In the genomic region with DNA sequence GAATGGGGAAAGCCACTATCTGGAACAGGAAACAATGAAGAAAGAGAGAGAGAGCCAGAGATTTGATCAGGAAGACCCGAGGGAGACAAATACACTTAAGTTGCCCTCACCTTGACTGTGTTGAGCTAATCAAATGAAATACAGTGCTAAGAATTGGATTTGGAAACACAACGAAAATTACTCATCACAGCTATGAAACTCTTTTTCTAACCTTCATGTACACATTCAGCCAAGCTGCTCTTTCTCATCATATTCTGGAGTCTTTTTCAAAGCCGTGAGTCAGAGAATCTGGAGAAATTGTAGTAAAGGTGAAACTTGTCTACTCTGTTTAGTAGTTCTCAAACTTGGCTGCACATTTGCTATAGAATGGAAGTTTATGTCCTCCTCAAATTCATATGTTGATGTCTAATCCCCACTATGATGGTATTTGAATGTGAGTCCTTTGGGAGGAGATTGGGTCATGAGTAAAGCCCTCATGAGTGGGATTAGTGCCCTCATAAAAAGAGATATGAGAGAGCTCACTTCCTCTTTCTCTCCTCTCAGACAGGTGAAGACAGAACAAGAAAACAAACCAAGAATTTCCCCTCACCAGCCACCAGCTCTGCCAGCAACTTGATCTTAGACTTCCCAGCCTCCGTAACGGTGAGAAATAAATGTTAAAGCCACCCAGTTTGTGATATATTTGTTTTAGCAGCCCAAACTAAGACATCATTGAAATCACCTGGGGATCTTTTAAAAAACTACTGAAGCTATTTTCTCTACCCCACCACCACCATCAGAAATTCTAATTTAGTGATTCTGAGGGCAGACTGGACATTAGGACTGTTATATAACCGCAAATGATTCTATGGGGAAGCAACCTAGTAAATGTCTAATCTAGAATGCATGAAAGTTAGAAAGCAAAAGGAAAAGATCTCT, we compare ENCODE assay signal across 11 cellular contexts.
DNase-seq lines count a peak whose midpoint lies in the region; ATAC-seq and TF ChIP-seq lines count a peak whose summit lies in the region.
"Had no signal": no experiment of that assay in that cellular context is flagged by ENCODE, and none has a peak within 500 bp of the region (broad histone marks: within the 10 kb centered on the region; RNA-seq: fewer than 3 reads in every experiment).

No MANE protein-coding gene starts in this region.

- TF ChIP-seq CTCF in HFFc6 (IDR thresholded peaks at IDR 0.05): no peak

- peaks cover 5% of the 10 kb centered on the region for H3K9me3 Mint-ChIP-seq in activated CD4-positive, alpha-beta memory T cell treated with anti-CD3 and anti-CD28 coated beads for 36 hours
- H3K9me3 Mint-ChIP-seq in HFFc6: peaks cover 44% of the 10 kb centered on the region

- no peak overlapping the region for H3K27ac Mint-ChIP-seq in activated CD4-positive, alpha-beta memory T cell treated with anti-CD3 and anti-CD28 coated beads for 36 hours
- no peak overlapping the region for H3K27ac Mint-ChIP-seq in HFFc6
- H3K27ac Mint-ChIP-seq: T-helper 1 cell treated with Interleukin-12 subunit alpha and Interleukin-12 subunit beta and Interleukin-4 antibody, amounts not matched to agents 30 μg/mL and 1 μg/mL, for 36 hours had no signal

- DNase-seq in OCI-M1 (lab: John Stamatoyannopoulos, UW): peak; percentile 43
- no peak for DNase-seq in activated naive CD4-positive, alpha-beta T cell treated with anti-CD3 and anti-CD28 coated beads, Interleukin-2, amount 50 U/mL, for 16 hours
- no peak for DNase-seq in SHP77 treated with DMSO at 0.1 percent for 48 hours (lab: John Stamatoyannopoulos, UW)
- DNase-seq in activated CD4-positive, alpha-beta memory T cell treated with anti-CD3 and anti-CD28 coated beads for 36 hours: no peak
- no peak for DNase-seq in HFFc6
- DNase-seq: KG1, kidney glomerular epithelial cell had no signal

- ATAC-seq in GM18858 (IDR thresholded peaks at IDR 0.05; ENCODE audit: unreplicated experiment) (peak; percentile 92), GM21528 (IDR thresholded peaks at IDR 0.05; ENCODE audit: low FRiP score, unreplicated experiment) (peak; percentile 96), HG03108 (IDR thresholded peaks at IDR 0.05; ENCODE audit: unreplicated experiment) (peak; percentile 91)

- POLR2A ChIA-PET in activated CD4-positive, alpha-beta memory T cell treated with anti-CD3 and anti-CD28 coated beads for 36 hours (lab: Charles Lee): no interaction called here

- CTCF ChIA-PET in activated CD4-positive, alpha-beta memory T cell treated with anti-CD3 and anti-CD28 coated beads for 36 hours (lab: Charles Lee): no interaction called here

- intact Hi-C loops in activated CD4-positive, alpha-beta memory T cell treated with anti-CD3 and anti-CD28 coated beads for 36 hours (cut with micrococcal nuclease): no loop called here

- no peak overlapping the region for H3K4me3 Mint-ChIP-seq in activated CD4-positive, alpha-beta memory T cell treated with anti-CD3 and anti-CD28 coated beads for 36 hours
- no peak overlapping the region for H3K4me3 Mint-ChIP-seq in HFFc6
- H3K4me3 Mint-ChIP-seq: T-helper 1 cell treated with Interleukin-12 subunit alpha and Interleukin-12 subunit beta and Interleukin-4 antibody, amounts not matched to agents 30 μg/mL and 1 μg/mL, for 36 hours had no signal

- H3K27me3 Mint-ChIP-seq in activated CD4-positive, alpha-beta memory T cell treated with anti-CD3 and anti-CD28 coated beads for 36 hours: no peaks in the 10 kb centered on the region
- no peaks in the 10 kb centered on the region for H3K27me3 Mint-ChIP-seq in HFFc6 (ENCODE audit: insufficient read depth)

- no peaks in the 10 kb centered on the region for H3K36me3 Mint-ChIP-seq in activated CD4-positive, alpha-beta memory T cell treated with anti-CD3 and anti-CD28 coated beads for 36 hours
- no peaks in the 10 kb centered on the region; the same call in 1 of the 2 replicates for H3K36me3 Mint-ChIP-seq in HFFc6 (ENCODE audit: low read depth)

- H3K4me1 Mint-ChIP-seq in activated CD4-positive, alpha-beta memory T cell treated with anti-CD3 and anti-CD28 coated beads for 36 hours (ENCODE audit: low read depth): no peaks in the 10 kb centered on the region
- no peaks in the 10 kb centered on the region for H3K4me1 Mint-ChIP-seq in HFFc6 (ENCODE audit: low read depth)
